13 cellular contexts compared by ENCODE assay signal in the genomic region with DNA sequence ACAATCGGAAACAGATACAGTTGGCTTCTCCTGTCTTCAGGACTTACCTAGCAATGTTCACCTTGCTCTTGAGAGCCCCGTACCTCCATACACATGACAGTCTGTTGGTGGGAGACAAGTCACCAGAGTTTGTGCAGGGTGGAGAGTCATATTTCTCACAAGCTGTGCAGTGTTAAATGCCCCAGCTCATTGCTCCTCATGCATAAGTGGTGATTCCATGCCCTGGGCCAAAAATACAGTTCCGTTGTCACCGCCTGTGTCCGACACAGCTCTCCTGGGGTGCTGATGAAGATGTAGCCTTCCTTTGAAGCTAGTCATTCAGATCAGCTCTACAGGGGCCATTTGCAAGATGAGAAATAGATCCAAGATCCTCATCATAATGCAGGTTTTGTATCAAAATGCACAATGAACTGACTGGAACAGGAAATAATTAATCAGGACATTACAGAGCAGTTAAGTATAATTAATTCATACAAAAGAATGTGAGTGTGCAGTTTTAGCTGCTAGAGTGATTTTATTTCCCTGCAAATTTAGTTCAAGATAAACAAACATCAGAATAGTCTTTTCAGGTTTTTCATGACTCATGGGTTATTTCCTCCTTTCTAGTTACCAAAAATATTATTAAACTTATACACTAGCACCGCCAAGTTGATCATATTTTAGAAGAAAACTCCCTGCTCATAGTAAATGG.
"Had no signal": no experiment of that assay in that cellular context is flagged by ENCODE, and none has a peak within 500 bp of the region (broad histone marks: within the 10 kb centered on the region; RNA-seq: fewer than 3 reads in every experiment).

No MANE protein-coding gene starts in this region.

- H3K27ac Mint-ChIP-seq: activated CD8-positive, alpha-beta T cell treated with anti-CD3 and anti-CD28 coated beads, Interleukin-2, amount 10 ng/mL, durations not matched to agents 7 days and 5 days; activated naive CD8-positive, alpha-beta T cell treated with anti-CD3 and anti-CD28 coated beads for 36 hours; nephron progenitor cell; stimulated activated naive CD8-positive, alpha-beta T cell treated with anti-CD3 and anti-CD28 coated beads, Interleukin-15, amount 100 ng/mL, for 72 hours; T-helper 1 cell treated with Interleukin-12 subunit alpha and Interleukin-12 subunit beta and Interleukin-4 antibody, amounts not matched to agents 30 μg/mL and 1 μg/mL, for 36 hours; WTC11 had no signal

- H3K36me3 ChIP-seq: breast epithelium had no signal

- H3K27me3 ChIP-seq: breast epithelium, testis had no signal

- H3K4me1 ChIP-seq: breast epithelium, testis had no signal

- H3K4me1 Mint-ChIP-seq: activated naive CD8-positive, alpha-beta T cell treated with anti-CD3 and anti-CD28 coated beads for 36 hours; stimulated activated naive CD8-positive, alpha-beta T cell treated with anti-CD3 and anti-CD28 coated beads, Interleukin-15, amount 100 ng/mL, for 72 hours had no signal

- DNase-seq: activated CD4-positive, alpha-beta T cell treated with anti-CD3 and anti-CD28 coated beads for 48 hours; activated CD8-positive, alpha-beta T cell treated with anti-CD3 and anti-CD28 coated beads, Interleukin-2, amount 10 ng/mL, durations not matched to agents 7 days and 5 days; activated gamma-delta T cell treated with Interleukin-2 at 50 U/mL for 16 hours; activated naive CD8-positive, alpha-beta T cell treated with anti-CD3 and anti-CD28 coated beads for 36 hours; amygdala; hypothalamus; nephron progenitor cell; stimulated activated naive CD8-positive, alpha-beta T cell treated with anti-CD3 and anti-CD28 coated beads, Interleukin-15, amount 100 ng/mL, for 72 hours; testis had no signal

- H3K4me3 ChIP-seq: breast epithelium, testis had no signal

- H3K27ac ChIP-seq: breast epithelium, testis had no signal

- H3K27me3 Mint-ChIP-seq: activated naive CD8-positive, alpha-beta T cell treated with anti-CD3 and anti-CD28 coated beads for 36 hours had no signal

- H3K4me3 Mint-ChIP-seq: activated CD8-positive, alpha-beta T cell treated with anti-CD3 and anti-CD28 coated beads, Interleukin-2, amount 10 ng/mL, durations not matched to agents 7 days and 5 days; activated naive CD8-positive, alpha-beta T cell treated with anti-CD3 and anti-CD28 coated beads for 36 hours; nephron progenitor cell; stimulated activated naive CD8-positive, alpha-beta T cell treated with anti-CD3 and anti-CD28 coated beads, Interleukin-15, amount 100 ng/mL, for 72 hours; T-helper 1 cell treated with Interleukin-12 subunit alpha and Interleukin-12 subunit beta and Interleukin-4 antibody, amounts not matched to agents 30 μg/mL and 1 μg/mL, for 36 hours; WTC11 had no signal

- ATAC-seq: activated CD8-positive, alpha-beta T cell treated with anti-CD3 and anti-CD28 coated beads, Interleukin-2, amount 10 ng/mL, durations not matched to agents 7 days and 5 days; sciatic nerve; stimulated activated naive CD8-positive, alpha-beta T cell treated with anti-CD3 and anti-CD28 coated beads, Interleukin-15, amount 100 ng/mL, for 72 hours; WTC11 had no signal

- H3K9me3 Mint-ChIP-seq: stimulated activated naive CD8-positive, alpha-beta T cell treated with anti-CD3 and anti-CD28 coated beads, Interleukin-15, amount 100 ng/mL, for 72 hours had no signal

- H3K9me3 ChIP-seq: breast epithelium, testis had no signal
